8 cellular contexts compared by ENCODE assay signal in the genomic region with DNA sequence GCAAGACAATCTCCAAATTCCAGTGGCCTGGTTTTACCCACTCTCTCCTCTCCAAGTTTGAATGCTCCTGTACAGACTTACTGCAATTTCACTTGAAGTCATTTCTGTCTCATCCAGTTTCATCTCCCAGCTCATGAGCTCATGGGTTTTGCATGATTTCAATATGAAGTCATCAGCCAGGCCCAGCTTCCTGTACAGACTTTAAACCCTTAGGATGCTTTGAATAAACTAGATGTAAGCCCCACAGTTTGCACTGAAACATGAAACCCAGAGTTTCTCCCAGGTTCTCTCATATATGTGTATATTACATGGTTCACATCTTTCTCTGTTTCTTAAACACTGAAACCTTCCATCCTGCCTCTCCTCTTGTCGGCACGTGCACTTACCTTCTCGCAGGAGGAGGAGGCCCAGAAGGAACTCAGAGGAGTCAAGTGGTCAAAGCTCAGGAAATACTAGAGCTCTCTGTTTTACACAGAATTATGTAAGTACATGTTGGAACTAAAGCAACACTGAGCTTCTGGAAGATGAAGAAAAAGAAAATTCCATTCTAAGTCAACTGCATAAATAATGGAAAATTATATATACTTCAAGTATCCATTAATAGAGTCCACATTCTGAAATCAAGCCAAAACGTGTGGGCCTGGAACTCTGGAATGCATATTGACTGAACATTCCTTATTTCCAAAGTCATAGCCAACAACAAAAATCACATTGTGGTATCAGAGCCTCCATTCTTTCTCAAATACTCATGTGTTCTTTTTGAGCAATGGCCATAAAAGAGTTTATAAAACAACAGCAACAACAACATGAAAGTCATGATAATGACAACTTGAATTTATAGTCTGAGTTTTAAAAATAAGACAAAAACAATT.
A peak's percentile ranks its signal among the peaks of the same experiment; 100 is the strongest.
DNase-seq lines count a peak whose midpoint lies in the region; ATAC-seq and TF ChIP-seq lines count a peak whose summit lies in the region.

No MANE protein-coding gene starts in this region.

- peak; percentile 75 for DNase-seq in ELR (ENCODE audit: low read depth)
- DNase-seq in fibroblast of the aortic adventitia (ENCODE audit: low read depth) = peak; percentile 95
- DNase-seq in KBM-7 = no peak
- DNase-seq in ACHN = no peak
- DNase-seq in OCI-M1 (lab: John Stamatoyannopoulos, UW) = no peak

- in situ Hi-C loops in KBM-7 (cut with MboI; ENCODE audit: low pct_unique_long_range_greater_than_20kb, low sequenced_read_pairs) = no loop called here
- in situ Hi-C loops in ACHN (cut with HindIII; ENCODE audit: low pct_ligation_motif_present, low pct_unique_long_range_greater_than_20kb, low sequenced_read_pairs) = no loop called here

- H3K4me3 ChIP-seq in fibroblast of the aortic adventitia (ENCODE audit: low read depth, low read length) = no peak overlapping the region

- peak; percentile 81 for ATAC-seq in GM21423 (IDR thresholded peaks at IDR 0.05; ENCODE audit: unreplicated experiment)
- peak; percentile 90 for ATAC-seq in HG03571 (IDR thresholded peaks at IDR 0.05; ENCODE audit: unreplicated experiment)
- no peak for ATAC-seq in HG02588 (IDR thresholded peaks at IDR 0.05; ENCODE audit: unreplicated experiment)

- no peak for TF ChIP-seq CTCF in fibroblast of the aortic adventitia (IDR thresholded peaks at IDR 0.05; ENCODE audit: insufficient read depth, low read length)

Comparison
In these comparisons a context has a peak if more than half of its experiments do, and no peak if none do; other contexts are left out.
1. DNase-seq: peak in ELR (single experiment) and fibroblast of the aortic adventitia (single experiment); none in KBM-7 (single experiment), ACHN (single experiment) and OCI-M1 (single experiment).